30 cellular contexts compared by ENCODE assay signal in genomic region chr12:51349026-51349425, GRCh38. TPM values are rescaled to one million over a fixed set of nuclear protein-coding genes. Genes with fewer than 3 reads are reported as not detected.
DNase-seq lines count a peak whose midpoint lies in the region; ATAC-seq and TF ChIP-seq lines count a peak whose summit lies in the region.
"Had no signal": no experiment of that assay in that cellular context is flagged by ENCODE, and none has a peak within 500 bp of the region (broad histone marks: within the 10 kb centered on the region; RNA-seq: fewer than 3 reads in every experiment).

No MANE protein-coding gene starts in this region.

- no peak overlapping the region for H3K4me2 ChIP-seq in osteoblast (ENCODE audit: insufficient read depth, low read length)
- H3K4me2 ChIP-seq: neural progenitor cell had no signal

- no peaks in the 10 kb centered on the region for H3K79me2 ChIP-seq in osteoblast (ENCODE audit: insufficient read depth, low read length)
- H3K79me2 ChIP-seq: parathyroid adenoma had no signal

- DNase-seq in GM03348 (ENCODE audit: low spot score) (peak; percentile 35), adipocyte (ENCODE audit: low read depth) (peak; percentile 77), epithelial cell of esophagus (ENCODE audit: low read depth) (peak; percentile 89), osteoblast (ENCODE audit: insufficient read length, low spot score, missing footprints) (peak; percentile 62), GM19238 (ENCODE audit: insufficient read length, low spot score) (no peak), T-helper 2 cell (no peak)
- no peak for DNase-seq in naive thymus-derived CD8-positive, alpha-beta T cell
- DNase-seq: activated CD8-positive, alpha-beta memory T cell treated with anti-CD3 and anti-CD28 coated beads, Interleukin-2, amount 50 U/mL, for 48 hours; activated CD8-positive, alpha-beta T cell treated with anti-CD3 and anti-CD28 coated beads for 36 hours; anterior cingulate cortex; CD4-positive, CD25-positive, alpha-beta regulatory T cell; DMS79 treated with DMSO at 0.1 percent for 48 hours; H7; left lung; mesendoderm; NCI-H146; NCI-H345; NCI-H82; SHP77 treated with DMSO at 0.1 percent for 48 hours; small intestine; stimulated activated naive CD4-positive, alpha-beta T cell; upper lobe of right lung had no signal

- POLR2A ChIA-PET in naive thymus-derived CD8-positive, alpha-beta T cell (lab: Charles Lee) = no interaction called here

- peaks cover 0 to 3% (median 0%) of the 10 kb centered on the region in 5 donors for H3K27me3 Mint-ChIP-seq in naive thymus-derived CD8-positive, alpha-beta T cell
- H3K27me3 Mint-ChIP-seq: activated CD8-positive, alpha-beta T cell treated with anti-CD3 and anti-CD28 coated beads for 36 hours; activated naive CD4-positive, alpha-beta T cell treated with anti-CD3 and anti-CD28 coated beads, Interleukin-2, amount 50 U/mL, for 24 hours; CD4-positive, CD25-positive, alpha-beta regulatory T cell; central memory CD8-positive, alpha-beta T cell had no signal

- no peaks in the 10 kb centered on the region for H3K9me3 Mint-ChIP-seq in naive thymus-derived CD8-positive, alpha-beta T cell
- H3K9me3 Mint-ChIP-seq: activated CD8-positive, alpha-beta T cell treated with anti-CD3 and anti-CD28 coated beads for 36 hours; activated naive CD4-positive, alpha-beta T cell treated with anti-CD3 and anti-CD28 coated beads, Interleukin-2, amount 50 U/mL, for 24 hours; CD4-positive, CD25-positive, alpha-beta regulatory T cell; central memory CD8-positive, alpha-beta T cell; neural progenitor cell had no signal

- H3K4me1 ChIP-seq in adipocyte (ENCODE audit: control insufficient read depth, insufficient read depth, low read length) (no peaks in the 10 kb centered on the region), osteoblast (ENCODE audit: insufficient read depth, low read length) (peaks cover 26% of the 10 kb centered on the region)
- H3K4me1 ChIP-seq: left lung, neural progenitor cell, upper lobe of right lung had no signal

- TF ChIP-seq CTCF in epithelial cell of esophagus (IDR thresholded peaks at IDR 0.05; ENCODE audit: insufficient read depth, low read depth, low read length, missing control alignments) = no peak
- TF ChIP-seq CTCF in osteoblast (IDR thresholded peaks at IDR 0.05; ENCODE audit: extremely low read depth, low read depth, low read length) = no peak

- H3K4me3 Mint-ChIP-seq in naive thymus-derived CD8-positive, alpha-beta T cell = no peak overlapping the region
- H3K4me3 Mint-ChIP-seq: activated CD8-positive, alpha-beta T cell treated with anti-CD3 and anti-CD28 coated beads for 36 hours; activated naive CD4-positive, alpha-beta T cell treated with anti-CD3 and anti-CD28 coated beads, Interleukin-2, amount 50 U/mL, for 24 hours; CD4-positive, CD25-positive, alpha-beta regulatory T cell; central memory CD8-positive, alpha-beta T cell; neural progenitor cell had no signal

- H3K36me3 ChIP-seq in adipocyte (ENCODE audit: control insufficient read depth, insufficient read depth, low read length, severe bottlenecking) (no peaks in the 10 kb centered on the region), osteoblast (ENCODE audit: insufficient read depth, low read length) (no peaks in the 10 kb centered on the region)
- H3K36me3 ChIP-seq: left lung, neural progenitor cell, upper lobe of right lung had no signal

- no peak overlapping the region for H3K4me3 ChIP-seq in adipocyte (ENCODE audit: low read length)
- no peak overlapping the region for H3K4me3 ChIP-seq in epithelial cell of esophagus (ENCODE audit: low read length)
- H3K4me3 ChIP-seq in osteoblast (ENCODE audit: insufficient read depth, low read length) = no peak overlapping the region
- H3K4me3 ChIP-seq: left lung, neural progenitor cell, upper lobe of right lung had no signal

- H3K4me1 Mint-ChIP-seq in naive thymus-derived CD8-positive, alpha-beta T cell = peaks cover 9 to 15% (median 13%) of the 10 kb centered on the region in 4 donors

- no peaks in the 10 kb centered on the region for H3K36me3 Mint-ChIP-seq in naive thymus-derived CD8-positive, alpha-beta T cell
- H3K36me3 Mint-ChIP-seq: activated naive CD4-positive, alpha-beta T cell treated with anti-CD3 and anti-CD28 coated beads, Interleukin-2, amount 50 U/mL, for 24 hours; CD4-positive, CD25-positive, alpha-beta regulatory T cell; neural progenitor cell had no signal

- no peak overlapping the region for H2AFZ ChIP-seq in osteoblast (ENCODE audit: low read length)
- H2AFZ ChIP-seq: neural progenitor cell, parathyroid adenoma had no signal

- no peaks in the 10 kb centered on the region for H3K9me3 ChIP-seq in adipocyte (ENCODE audit: control insufficient read depth, low read length)
- H3K9me3 ChIP-seq in osteoblast (ENCODE audit: low read depth, low read length) = no peaks in the 10 kb centered on the region
- H3K9me3 ChIP-seq: left lung, upper lobe of right lung had no signal

- no peak overlapping the region for H3K27ac ChIP-seq in osteoblast (ENCODE audit: low read depth, low read length)
- H3K27ac ChIP-seq: left lung, neural progenitor cell, parathyroid adenoma, upper lobe of right lung had no signal

- H3K27me3 ChIP-seq in adipocyte (replicated peaks; ENCODE audit: control insufficient read depth, insufficient read depth, low read length) (no peaks in the 10 kb centered on the region), osteoblast (ENCODE audit: insufficient read depth, low read length) (no peaks in the 10 kb centered on the region)
- H3K27me3 ChIP-seq: left lung, neural progenitor cell, upper lobe of right lung had no signal

- peak overlapping the region in 1 of 10 donors; percentile 43 for H3K27ac Mint-ChIP-seq in naive thymus-derived CD8-positive, alpha-beta T cell
- H3K27ac Mint-ChIP-seq: activated CD8-positive, alpha-beta T cell treated with anti-CD3 and anti-CD28 coated beads for 36 hours; activated naive CD4-positive, alpha-beta T cell treated with anti-CD3 and anti-CD28 coated beads, Interleukin-2, amount 50 U/mL, for 24 hours; neural progenitor cell had no signal

- H3K9ac ChIP-seq in adipocyte (ENCODE audit: low read length) = no peak overlapping the region
- H3K9ac ChIP-seq: neural progenitor cell, parathyroid adenoma had no signal

- no peak for ATAC-seq in GM21786 (IDR thresholded peaks at IDR 0.05; ENCODE audit: unreplicated experiment)
- no peak for ATAC-seq in naive thymus-derived CD8-positive, alpha-beta T cell
- ATAC-seq: activated CD8-positive, alpha-beta T cell treated with anti-CD3 and anti-CD28 coated beads for 36 hours; left lung; upper lobe of right lung had no signal

- no peaks in the 10 kb centered on the region for H4K20me1 ChIP-seq in osteoblast (ENCODE audit: insufficient read depth, low read length)

RNA-seq across cellular contexts. Expression of gene CELA1, which starts 2.5 kb away (rescaled TPM):
- total RNA-seq in osteoblast = not detected in 2 replicates
- total RNA-seq in naive thymus-derived CD8-positive, alpha-beta T cell = 1 to 10 TPM; 2.2 to 2.5 TPM
- 1 to 10 TPM; 3.6 to 9.8 (median 8.1) TPM for polyA plus RNA-seq in naive thymus-derived CD8-positive, alpha-beta T cell
- total RNA-seq: CD4-positive, CD25-positive, alpha-beta regulatory T cell; dermis microvascular lymphatic vessel endothelial cell; fibroblast of lung; H7; left lung; LHCN-M2; upper lobe of right lung had no signal
- polyA plus RNA-seq: fibroblast of lung, small intestine had no signal

RNA-seq across cellular contexts. Expression of gene BIN2, which starts 25.1 kb away (rescaled TPM):
- total RNA-seq in osteoblast = under 0.01 TPM in 1 of 2 replicates, not detected in the other
- 100 to 1,000 TPM; 257 to 267 TPM for total RNA-seq in naive thymus-derived CD8-positive, alpha-beta T cell
- polyA plus RNA-seq in naive thymus-derived CD8-positive, alpha-beta T cell = 100 to 1,000 TPM; 228 to 303 (median 266) TPM
- total RNA-seq: dermis microvascular lymphatic vessel endothelial cell, fibroblast of lung, LHCN-M2 had no signal
- polyA plus RNA-seq: fibroblast of lung had no signal

RNA-seq across cellular contexts. Expression of gene GALNT6, which starts 42.2 kb away (rescaled TPM):
- 7.1 and 9.8 TPM in 2 replicates for total RNA-seq in osteoblast
- total RNA-seq in naive thymus-derived CD8-positive, alpha-beta T cell = 1 to 10 TPM; 1.5 to 1.9 TPM
- polyA plus RNA-seq in naive thymus-derived CD8-positive, alpha-beta T cell = 1 to 10 TPM; 4.4 to 8.3 (median 4.6) TPM
- total RNA-seq: LHCN-M2 had no signal

Comparison
In these comparisons a context has a peak if more than half of its experiments do, and no peak if none do; other contexts are left out.
1. DNase-seq: peak in GM03348 (single experiment), adipocyte (single experiment), epithelial cell of esophagus (single experiment) and osteoblast (single experiment); none in GM19238 (single experiment), naive thymus-derived CD8-positive, alpha-beta T cell (0 of 10) and T-helper 2 cell (0 of 5).
2. RNA of gene BIN2, which starts 25.1 kb away (total RNA-seq): 257 to 267 TPM in naive thymus-derived CD8-positive, alpha-beta T cell; under 0.01 TPM in osteoblast; every median in the first group is over 100 times any median in the second.